2 cellular contexts compared by ENCODE assay signal in the genomic region with DNA sequence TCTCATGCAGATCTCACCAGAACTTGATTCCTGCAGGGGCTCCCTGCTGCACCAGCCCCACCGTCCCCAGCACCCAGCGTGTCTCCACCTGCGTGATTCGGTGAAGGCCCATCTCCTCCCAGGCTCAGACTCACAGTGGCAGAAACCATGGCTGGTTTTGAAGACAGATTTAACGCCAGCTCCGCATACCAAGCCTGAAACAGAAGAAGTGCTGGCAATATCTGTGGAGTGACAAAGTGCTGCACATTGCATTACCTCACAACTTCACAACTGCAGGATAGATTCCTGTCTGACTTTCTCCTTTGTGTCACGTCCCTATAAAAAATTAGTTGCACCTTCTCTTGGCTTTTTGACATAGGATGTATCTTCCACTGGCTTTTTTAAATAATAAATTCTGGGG.
TF ChIP-seq lines count a peak whose summit lies in the region.

No MANE protein-coding gene starts in this region.

TF ChIP-seq in GM23338, 12 proteins besides CTCF, POLR2A, EP300 and RAD21 (continued from another document):
- no peak for TF ChIP-seq ETS1 (IDR thresholded peaks at IDR 0.05)
- TF ChIP-seq STAT1 (IDR thresholded peaks at IDR 0.05; ENCODE audit: unreplicated experiment) = no peak
- no peak for TF ChIP-seq POLR2AphosphoS5 (IDR thresholded peaks at IDR 0.05; ENCODE audit: low read depth)
- TF ChIP-seq NANOG (IDR thresholded peaks at IDR 0.05; ENCODE audit: borderline replicate concordance) = no peak
- no peak for TF ChIP-seq CREB1 (CRISPR knock-in tag; IDR thresholded peaks at IDR 0.05; ENCODE audit: low read depth)
- no peak for TF ChIP-seq EZH2phosphoT487 (IDR thresholded peaks at IDR 0.05; ENCODE audit: unreplicated experiment)
- TF ChIP-seq REST (IDR thresholded peaks at IDR 0.05; ENCODE audit: unreplicated experiment) = no peak
- no peak for TF ChIP-seq ZNF462 (CRISPR knock-in tag; IDR thresholded peaks at IDR 0.05)
- TF ChIP-seq JUNB (IDR thresholded peaks at IDR 0.05; ENCODE audit: unreplicated experiment) = no peak
TF ChIP-seq in GM23338: peak in this region for 0.

TF ChIP-seq in neural cell, 6 proteins besides CTCF, POLR2A, EP300 and RAD21:
- no peak for TF ChIP-seq REST (IDR thresholded peaks at IDR 0.05; ENCODE audit: borderline replicate concordance)
- no peak for TF ChIP-seq POLR2AphosphoS5 (IDR thresholded peaks at IDR 0.05)
- TF ChIP-seq SMC3 (conservative IDR thresholded peaks at IDR 0.05; ENCODE audit: poor library complexity) = no peak
- no peak for TF ChIP-seq TAF1 (IDR thresholded peaks at IDR 0.05; ENCODE audit: low read depth)
- TF ChIP-seq MXI1 (conservative IDR thresholded peaks at IDR 0.05; ENCODE audit: poor library complexity, severe bottlenecking) = no peak
- TF ChIP-seq EZH2 (IDR thresholded peaks at IDR 0.05; ENCODE audit: borderline replicate concordance, insufficient read depth, low read length, poor library complexity, severe bottlenecking) = no peak
